In the genomic region with DNA sequence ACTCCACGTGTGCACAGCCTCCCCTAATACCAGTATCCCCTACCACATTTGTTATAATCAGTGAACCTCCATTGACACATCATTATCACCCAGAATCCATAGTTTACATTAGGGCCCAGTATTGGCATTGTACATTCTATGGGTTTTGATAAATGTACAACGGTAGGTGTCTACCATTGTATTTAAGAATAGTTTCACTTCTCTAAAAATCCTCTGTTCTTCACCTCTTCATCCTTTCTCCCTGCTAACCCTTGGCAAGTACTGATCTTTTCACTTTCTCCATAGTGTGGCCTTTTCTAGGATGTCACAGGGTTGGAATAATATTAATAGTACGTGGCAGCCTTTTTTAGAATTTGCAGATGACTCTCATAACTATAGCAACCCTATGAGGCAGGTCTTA, we compare ENCODE assay signal across 26 cellular contexts.
"Had no signal": no experiment of that assay in that cellular context is flagged by ENCODE, and none has a peak within 500 bp of the region (broad histone marks: within the 10 kb centered on the region; RNA-seq: fewer than 3 reads in every experiment).

No MANE protein-coding gene starts in this region.

- DNase-seq: islet precursor cell; lower lobe of right lung; mammary epithelial cell; mesenchymal stem cell; naive thymus-derived CD8-positive, alpha-beta T cell; nucleus accumbens; pancreas; posterior cingulate gyrus; retina; right cardiac atrium; stimulated activated CD4-positive, alpha-beta T cell treated with anti-CD3 and anti-CD28 coated beads, Interleukin-12 subunit alpha, Interleukin-12 subunit beta, amount 100 ng/mL, for 4 hours; stimulated activated CD4-positive, alpha-beta T cell treated with anti-CD3 and anti-CD28 coated beads, Interleukin-15, amount 100 ng/mL, for 24 hours; stimulated activated CD4-positive, alpha-beta T cell treated with anti-CD3 and anti-CD28 coated beads, Interleukin-2, amount 100 ng/mL, for 24 hours; stimulated activated CD4-positive, alpha-beta T cell treated with anti-CD3 and anti-CD28 coated beads, Interleukin-4, amount 100 ng/mL, for 1 hour; stimulated activated naive B cell treated with anti-CD40 and anti-IgM and Interleukin-4, amounts not matched to agents 10 μg/mL and 1 μg/mL and 100 μg/mL, for 72 hours; stimulated activated naive CD8-positive, alpha-beta T cell treated with anti-CD3 and anti-CD28 coated beads, Interleukin-15, Interleukin-2, amounts not matched to agents 100 U/mL and 50 U/mL, for 24 hours; stomach; tibial artery; trophoblast cell; upper lobe of right lung had no signal

- H3K36me3 ChIP-seq: lower lobe of right lung, pancreas, prostate gland, stomach, suprapubic skin, thoracic aorta, tibial artery, upper lobe of right lung had no signal

- H3K4me1 ChIP-seq: lower lobe of right lung, pancreas, prostate gland, stomach, suprapubic skin, tibial artery, upper lobe of right lung had no signal

- H3K27me3 ChIP-seq: pancreas, stomach, suprapubic skin, tibial artery, upper lobe of right lung had no signal

- FAIRE-seq: pancreas, urothelium cell line had no signal

- H3K9me3 ChIP-seq: lower lobe of right lung, pancreas, prostate gland, stomach, suprapubic skin, thoracic aorta, tibial artery, upper lobe of right lung had no signal

- H3K4me3 ChIP-seq: lower lobe of right lung, pancreas, prostate gland, skin epidermis, stomach, suprapubic skin, thoracic aorta, tibial artery, upper lobe of right lung had no signal

- H3K27ac ChIP-seq: lower lobe of right lung, pancreas, prostate gland, skin epidermis, stomach, suprapubic skin, thoracic aorta, tibial artery, upper lobe of right lung had no signal

- ATAC-seq: lower lobe of right lung; naive thymus-derived CD8-positive, alpha-beta T cell; pancreas; right cardiac atrium; sciatic nerve; stimulated activated naive B cell treated with anti-CD40 and anti-IgM and Interleukin-4, amounts not matched to agents 10 μg/mL and 1 μg/mL and 100 μg/mL, for 72 hours; stimulated activated naive CD8-positive, alpha-beta T cell treated with anti-CD3 and anti-CD28 coated beads, Interleukin-15, Interleukin-2, amounts not matched to agents 100 U/mL and 50 U/mL, for 24 hours; upper lobe of right lung had no signal
